ENCODE assay signal across 8 cellular contexts in genomic region chr1:189429610-189430009, GRCh38.
DNase-seq lines count a peak whose midpoint lies in the region; ATAC-seq, FAIRE-seq and TF ChIP-seq lines count a peak whose summit lies in the region.

No MANE protein-coding gene starts in this region.

- H4K20me1 ChIP-seq in endothelial cell of umbilical vein (replicated peaks; ENCODE audit: control insufficient read depth, extremely low read depth, insufficient read depth, low read length), result no peaks in the 10 kb centered on the region

- no peaks in the 10 kb centered on the region for H3K27me3 ChIP-seq in endothelial cell of umbilical vein (ENCODE audit: control insufficient read depth in 2 of 2, insufficient read depth in 2 of 2, low read length in 2 of 2)
- no peaks in the 10 kb centered on the region for H3K27me3 ChIP-seq in testis

- POLR2A ChIA-PET in activated CD8-positive, alpha-beta T cell treated with anti-CD3 and anti-CD28 coated beads for 36 hours (lab: Charles Lee), result no interaction called here
- POLR2A ChIA-PET in activated CD8-positive, alpha-beta T cell treated with anti-CD3 and anti-CD28 coated beads, Interleukin-2, amount 10 ng/mL, durations not matched to agents 7 days and 5 days (lab: Charles Lee), result no interaction called here
- POLR2A ChIA-PET in endothelial cell of umbilical vein (lab: Charles Lee), result no interaction called here

- no peak for DNase-seq in activated CD8-positive, alpha-beta T cell treated with anti-CD3 and anti-CD28 coated beads for 36 hours
- no peak for DNase-seq in activated CD8-positive, alpha-beta T cell treated with anti-CD3 and anti-CD28 coated beads, Interleukin-2, amount 10 ng/mL, durations not matched to agents 7 days and 5 days
- DNase-seq in NCI-H69 (lab: John Stamatoyannopoulos, UW) (peak; percentile 87), endothelial cell of umbilical vein (ENCODE audit: low read depth, low spot score) (peak; percentile 35), testis (no peak), natural killer cell (no peak)
- no peak for DNase-seq in activated CD8-positive, alpha-beta memory T cell treated with anti-CD3 and anti-CD28 coated beads, Interleukin-2, amount 50 U/mL, for 4 hours

- no peak overlapping the region for H3K9ac ChIP-seq in endothelial cell of umbilical vein (replicated peaks; ENCODE audit: extremely low read depth, insufficient read depth, low read length)

- TF ChIP-seq POLR2A in endothelial cell of umbilical vein (IDR thresholded peaks at IDR 0.05; ENCODE audit: low read depth, low read length) (no peak), testis (IDR thresholded peaks at IDR 0.05) (no peak)

- 59 to 70% methylated on average over 4 of the region's 4 CpGs for WGBS in testis, 2 donors

- no peaks in the 10 kb centered on the region for H3K9me1 ChIP-seq in endothelial cell of umbilical vein (replicated peaks; ENCODE audit: control insufficient read depth, extremely low read depth, insufficient read depth, low read length)

- FAIRE-seq in endothelial cell of umbilical vein (lab: Jason Lieb, UNC), result peak; percentile 82

- H3K4me1 ChIP-seq in endothelial cell of umbilical vein (ENCODE audit: control insufficient read depth, extremely low read depth, insufficient read depth, low read length), result no peaks in the 10 kb centered on the region
- no peaks in the 10 kb centered on the region for H3K4me1 ChIP-seq in testis

- H3K36me3 Mint-ChIP-seq in activated CD8-positive, alpha-beta T cell treated with anti-CD3 and anti-CD28 coated beads for 36 hours (ENCODE audit: low read depth), result no peaks in the 10 kb centered on the region
- no peaks in the 10 kb centered on the region for H3K36me3 Mint-ChIP-seq in activated CD8-positive, alpha-beta T cell treated with anti-CD3 and anti-CD28 coated beads, Interleukin-2, amount 10 ng/mL, durations not matched to agents 7 days and 5 days (ENCODE audit: low read depth)
- H3K36me3 Mint-ChIP-seq in stimulated activated memory B cell treated with anti-CD40 and anti-IgM and Interleukin-4, amounts not matched to agents 10 μg/mL and 1 μg/mL and 100 μg/mL, for 72 hours, result no peaks in the 10 kb centered on the region
- H3K36me3 Mint-ChIP-seq in natural killer cell, result no peaks in the 10 kb centered on the region

- CTCF ChIA-PET in activated CD8-positive, alpha-beta T cell treated with anti-CD3 and anti-CD28 coated beads for 36 hours (lab: Charles Lee), result interaction anchor here (0.9 kb wide), 1 partner anchor 38 kb away, joined by 3 read pairs; no protein-coding TSS in a partner anchor
- CTCF ChIA-PET in activated CD8-positive, alpha-beta T cell treated with anti-CD3 and anti-CD28 coated beads, Interleukin-2, amount 10 ng/mL, durations not matched to agents 7 days and 5 days (lab: Charles Lee), result no interaction called here
- CTCF ChIA-PET in endothelial cell of umbilical vein (lab: Charles Lee), result interaction anchor here (0.5 to 2.1 kb wide), 3 partner anchors 892 to 1635 kb away, joined by 3 to 7 read pairs (median 7); no protein-coding TSS in a partner anchor

- H3K79me2 ChIP-seq in endothelial cell of umbilical vein (ENCODE audit: control insufficient read depth, insufficient read depth, low read length), result no peaks in the 10 kb centered on the region

- H3K4me3 ChIP-seq in endothelial cell of umbilical vein (replicated peaks in 1 of 3; ENCODE audit: insufficient read depth in 1 of 3, low read depth in 1 of 3, low read length in 3 of 3) (no peak overlapping the region), testis (no peak overlapping the region)

- dilution Hi-C loops in endothelial cell of umbilical vein (cut with MboI; ENCODE audit: extremely low pct_ligation_motif_present, low sequenced_read_pairs), result no loop called here

- no peak for ATAC-seq in activated CD8-positive, alpha-beta T cell treated with anti-CD3 and anti-CD28 coated beads for 36 hours
- no peak for ATAC-seq in activated CD8-positive, alpha-beta T cell treated with anti-CD3 and anti-CD28 coated beads, Interleukin-2, amount 10 ng/mL, durations not matched to agents 7 days and 5 days
- ATAC-seq in stimulated activated memory B cell treated with anti-CD40 and anti-IgM and Interleukin-4, amounts not matched to agents 10 μg/mL and 1 μg/mL and 100 μg/mL, for 72 hours, result no peak
- ATAC-seq in natural killer cell, result no peak

- H3K9me3 ChIP-seq in endothelial cell of umbilical vein (replicated peaks; ENCODE audit: control insufficient read depth, insufficient read depth, low read length), result no peaks in the 10 kb centered on the region
- H3K9me3 ChIP-seq in testis, result no peaks in the 10 kb centered on the region

- no TSS peak for BruUV-seq in endothelial cell of umbilical vein (replicated peaks; lab: Mats Ljungman, UMichigan)

- peak; percentile 41 for TF ChIP-seq CTCF in activated CD8-positive, alpha-beta T cell treated with anti-CD3 and anti-CD28 coated beads for 36 hours (IDR thresholded peaks at IDR 0.05)
- peak; percentile 49 to 59 for TF ChIP-seq CTCF in endothelial cell of umbilical vein (IDR thresholded peaks at IDR 0.05; ENCODE audit: extremely low read depth in 1 of 2, insufficient read depth in 1 of 2, low read depth in 1 of 2, low read length in 2 of 2)
- TF ChIP-seq CTCF in testis (IDR thresholded peaks at IDR 0.05), result peak in 2 of 3 experiments; percentile 34 to 53
- no peak for TF ChIP-seq CTCF in natural killer cell (IDR thresholded peaks at IDR 0.05)

- no peaks in the 10 kb centered on the region for H3K27me3 Mint-ChIP-seq in activated CD8-positive, alpha-beta T cell treated with anti-CD3 and anti-CD28 coated beads for 36 hours
- H3K27me3 Mint-ChIP-seq in activated CD8-positive, alpha-beta T cell treated with anti-CD3 and anti-CD28 coated beads, Interleukin-2, amount 10 ng/mL, durations not matched to agents 7 days and 5 days (ENCODE audit: low read depth), result no peaks in the 10 kb centered on the region
- H3K27me3 Mint-ChIP-seq in stimulated activated memory B cell treated with anti-CD40 and anti-IgM and Interleukin-4, amounts not matched to agents 10 μg/mL and 1 μg/mL and 100 μg/mL, for 72 hours, result no peaks in the 10 kb centered on the region
- H3K27me3 Mint-ChIP-seq in natural killer cell (ENCODE audit: low read depth in 2 of 2), result no peaks in the 10 kb centered on the region

- no peak overlapping the region for H3K4me2 ChIP-seq in endothelial cell of umbilical vein (ENCODE audit: insufficient read depth, low read length)

- intact Hi-C loops in activated CD8-positive, alpha-beta T cell treated with anti-CD3 and anti-CD28 coated beads for 36 hours (cut with micrococcal nuclease), result no loop called here
- intact Hi-C loops in endothelial cell of umbilical vein (cut with micrococcal nuclease), result loop anchor here (1.0 to 10.0 kb wide), 5 partner anchors 245 to 1501 kb away; no protein-coding TSS in a partner anchor
- intact Hi-C loops in testis (cut with DNase I; ENCODE audit: low total_unique reads), result no loop called here
- intact Hi-C loops in natural killer cell (cut with micrococcal nuclease), result no loop called here

- H3K27ac Mint-ChIP-seq in activated CD8-positive, alpha-beta T cell treated with anti-CD3 and anti-CD28 coated beads for 36 hours, result no peak overlapping the region
- no peak overlapping the region for H3K27ac Mint-ChIP-seq in activated CD8-positive, alpha-beta T cell treated with anti-CD3 and anti-CD28 coated beads, Interleukin-2, amount 10 ng/mL, durations not matched to agents 7 days and 5 days
- H3K27ac Mint-ChIP-seq in stimulated activated memory B cell treated with anti-CD40 and anti-IgM and Interleukin-4, amounts not matched to agents 10 μg/mL and 1 μg/mL and 100 μg/mL, for 72 hours, result no peak overlapping the region
- no peak overlapping the region for H3K27ac Mint-ChIP-seq in natural killer cell

- H3K27ac ChIP-seq in endothelial cell of umbilical vein (ENCODE audit: insufficient read depth, low read depth, low read length), result no peak overlapping the region
- H3K27ac ChIP-seq in testis, result no peak overlapping the region

- H3K4me3 Mint-ChIP-seq in activated CD8-positive, alpha-beta T cell treated with anti-CD3 and anti-CD28 coated beads for 36 hours, result no peak overlapping the region
- no peak overlapping the region for H3K4me3 Mint-ChIP-seq in activated CD8-positive, alpha-beta T cell treated with anti-CD3 and anti-CD28 coated beads, Interleukin-2, amount 10 ng/mL, durations not matched to agents 7 days and 5 days
- H3K4me3 Mint-ChIP-seq in stimulated activated memory B cell treated with anti-CD40 and anti-IgM and Interleukin-4, amounts not matched to agents 10 μg/mL and 1 μg/mL and 100 μg/mL, for 72 hours, result no peak overlapping the region
- no peak overlapping the region for H3K4me3 Mint-ChIP-seq in natural killer cell

- peaks cover 7% of the 10 kb centered on the region for H3K9me3 Mint-ChIP-seq in activated CD8-positive, alpha-beta T cell treated with anti-CD3 and anti-CD28 coated beads for 36 hours
- no peaks in the 10 kb centered on the region for H3K9me3 Mint-ChIP-seq in activated CD8-positive, alpha-beta T cell treated with anti-CD3 and anti-CD28 coated beads, Interleukin-2, amount 10 ng/mL, durations not matched to agents 7 days and 5 days (ENCODE audit: insufficient read depth)
- no peaks in the 10 kb centered on the region for H3K9me3 Mint-ChIP-seq in stimulated activated memory B cell treated with anti-CD40 and anti-IgM and Interleukin-4, amounts not matched to agents 10 μg/mL and 1 μg/mL and 100 μg/mL, for 72 hours
- peaks cover 10 to 17% of the 10 kb centered on the region in 2 donors for H3K9me3 Mint-ChIP-seq in natural killer cell

- H2AFZ ChIP-seq in endothelial cell of umbilical vein (ENCODE audit: low read depth, low read length), result no peak overlapping the region

- H3K4me1 Mint-ChIP-seq in activated CD8-positive, alpha-beta T cell treated with anti-CD3 and anti-CD28 coated beads for 36 hours (ENCODE audit: low read depth), result no peaks in the 10 kb centered on the region
- no peaks in the 10 kb centered on the region for H3K4me1 Mint-ChIP-seq in activated CD8-positive, alpha-beta T cell treated with anti-CD3 and anti-CD28 coated beads, Interleukin-2, amount 10 ng/mL, durations not matched to agents 7 days and 5 days (ENCODE audit: low read depth)
- H3K4me1 Mint-ChIP-seq in stimulated activated memory B cell treated with anti-CD40 and anti-IgM and Interleukin-4, amounts not matched to agents 10 μg/mL and 1 μg/mL and 100 μg/mL, for 72 hours, result no peaks in the 10 kb centered on the region
- H3K4me1 Mint-ChIP-seq in natural killer cell, result no peaks in the 10 kb centered on the region

- H3K36me3 ChIP-seq in endothelial cell of umbilical vein (ENCODE audit: control insufficient read depth in 2 of 2, extremely low read depth in 1 of 2, insufficient read depth in 2 of 2, low read length in 2 of 2) (no peaks in the 10 kb centered on the region), testis (ENCODE audit: low read depth, missing control alignments) (no peaks in the 10 kb centered on the region)

TF ChIP-seq in endothelial cell of umbilical vein, 7 proteins besides CTCF, POLR2A, EP300 and RAD21 (continues in another document):
- TF ChIP-seq MYC (IDR thresholded peaks at IDR 0.05; ENCODE audit: low read depth, low read length), result no peak
- no peak for TF ChIP-seq FOS (IDR thresholded peaks at IDR 0.05; ENCODE audit: borderline replicate concordance, insufficient read depth, low read length)
- no peak for TF ChIP-seq JUN (IDR thresholded peaks at IDR 0.05; ENCODE audit: borderline replicate concordance, insufficient read depth, insufficient read length, low read depth)
- TF ChIP-seq EZH2 (IDR thresholded peaks at IDR 0.05; ENCODE audit: borderline replicate concordance, low read depth, low read length, severe bottlenecking), result no peak
- TF ChIP-seq POLR2AphosphoS5 (IDR thresholded peaks at IDR 0.05; ENCODE audit: insufficient read depth, low read depth, low read length), result no peak

Comparison
In these comparisons a context has a peak if more than half of its experiments do, and no peak if none do; other contexts are left out.
1. DNase-seq: peak in NCI-H69 (single experiment) and endothelial cell of umbilical vein (single experiment); none in activated CD8-positive, alpha-beta T cell treated with anti-CD3 and anti-CD28 coated beads for 36 hours (single experiment), activated CD8-positive, alpha-beta T cell treated with anti-CD3 and anti-CD28 coated beads, Interleukin-2, amount 10 ng/mL, durations not matched to agents 7 days and 5 days (single experiment), testis (single experiment), natural killer cell (single experiment) and activated CD8-positive, alpha-beta memory T cell treated with anti-CD3 and anti-CD28 coated beads, Interleukin-2, amount 50 U/mL, for 4 hours (single experiment).